1 cellular context compared by ENCODE assay signal in the genomic region with DNA sequence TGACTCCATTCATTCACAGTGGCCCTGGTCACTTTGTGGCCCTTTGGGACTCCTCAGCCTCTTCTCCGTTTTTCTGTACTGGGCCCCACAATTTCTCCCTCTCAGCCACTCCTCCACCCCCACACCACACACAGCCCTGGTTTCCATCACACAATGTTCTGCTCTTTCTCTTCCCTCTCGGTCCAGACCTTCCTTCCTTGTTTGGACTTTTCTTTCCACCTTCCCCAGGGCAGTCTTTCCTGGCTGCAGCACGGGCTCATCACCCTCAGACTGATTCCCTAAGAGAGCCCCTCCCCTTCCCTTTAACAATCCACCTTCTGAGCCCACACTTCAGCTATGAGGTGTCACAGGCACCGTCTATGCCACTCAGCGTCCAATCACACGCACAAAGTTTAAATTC.
TF ChIP-seq lines count a peak whose summit lies in the region.

No MANE protein-coding gene starts in this region.

TF ChIP-seq in HCT116, 20 proteins besides CTCF, POLR2A, EP300 and RAD21 (continued from another document):
- TF ChIP-seq, protein P1, sequence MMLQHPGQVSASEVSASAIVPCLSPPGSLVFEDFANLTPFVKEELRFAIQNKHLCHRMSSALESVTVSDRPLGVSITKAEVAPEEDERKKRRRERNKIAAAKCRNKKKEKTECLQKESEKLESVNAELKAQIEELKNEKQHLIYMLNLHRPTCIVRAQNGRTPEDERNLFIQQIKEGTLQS (IDR thresholded peaks at IDR 0.05): no peak
- no peak for TF ChIP-seq FOSL1 (IDR thresholded peaks at IDR 0.05; ENCODE audit: low read depth)
- no peak for TF ChIP-seq YY1 (IDR thresholded peaks at IDR 0.05; ENCODE audit: extremely low read depth, insufficient replicate concordance, low read depth, low read length)
- no peak for TF ChIP-seq SP1 (IDR thresholded peaks at IDR 0.05; ENCODE audit: low read depth)
- TF ChIP-seq CEBPB (IDR thresholded peaks at IDR 0.05; ENCODE audit: low read depth): no peak
- TF ChIP-seq SRF (IDR thresholded peaks at IDR 0.05; ENCODE audit: low read depth): no peak
- TF ChIP-seq ZNF274 (IDR thresholded peaks at IDR 0.05; ENCODE audit: low read depth, low read length): no peak
- TF ChIP-seq, protein P2, sequence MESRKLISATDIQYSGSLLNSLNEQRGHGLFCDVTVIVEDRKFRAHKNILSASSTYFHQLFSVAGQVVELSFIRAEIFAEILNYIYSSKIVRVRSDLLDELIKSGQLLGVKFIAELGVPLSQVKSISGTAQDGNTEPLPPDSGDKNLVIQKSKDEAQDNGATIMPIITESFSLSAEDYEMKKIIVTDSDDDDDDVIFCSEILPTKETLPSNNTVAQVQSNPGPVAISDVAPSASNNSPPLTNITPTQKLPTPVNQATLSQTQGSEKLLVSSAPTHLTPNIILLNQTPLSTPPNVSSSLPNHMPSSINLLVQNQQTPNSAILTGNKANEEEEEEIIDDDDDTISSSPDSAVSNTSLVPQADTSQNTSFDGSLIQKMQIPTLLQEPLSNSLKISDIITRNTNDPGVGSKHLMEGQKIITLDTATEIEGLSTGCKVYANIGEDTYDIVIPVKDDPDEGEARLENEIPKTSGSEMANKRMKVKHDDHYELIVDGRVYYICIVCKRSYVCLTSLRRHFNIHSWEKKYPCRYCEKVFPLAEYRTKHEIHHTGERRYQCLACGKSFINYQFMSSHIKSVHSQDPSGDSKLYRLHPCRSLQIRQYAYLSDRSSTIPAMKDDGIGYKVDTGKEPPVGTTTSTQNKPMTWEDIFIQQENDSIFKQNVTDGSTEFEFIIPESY (IDR thresholded peaks at IDR 0.05; ENCODE audit: extremely low read depth, insufficient replicate concordance, low read length): no peak
- no peak for TF ChIP-seq EGR1 (IDR thresholded peaks at IDR 0.05; ENCODE audit: low read depth)
- no peak for TF ChIP-seq CBX3 (IDR thresholded peaks at IDR 0.05; ENCODE audit: low read depth)
- TF ChIP-seq POLR2AphosphoS5 (IDR thresholded peaks at IDR 0.05; ENCODE audit: low read depth, low read length): no peak
- no peak for TF ChIP-seq EZH2 (IDR thresholded peaks at IDR 0.05)
